21 cellular contexts compared by ENCODE assay signal in the genomic region with DNA sequence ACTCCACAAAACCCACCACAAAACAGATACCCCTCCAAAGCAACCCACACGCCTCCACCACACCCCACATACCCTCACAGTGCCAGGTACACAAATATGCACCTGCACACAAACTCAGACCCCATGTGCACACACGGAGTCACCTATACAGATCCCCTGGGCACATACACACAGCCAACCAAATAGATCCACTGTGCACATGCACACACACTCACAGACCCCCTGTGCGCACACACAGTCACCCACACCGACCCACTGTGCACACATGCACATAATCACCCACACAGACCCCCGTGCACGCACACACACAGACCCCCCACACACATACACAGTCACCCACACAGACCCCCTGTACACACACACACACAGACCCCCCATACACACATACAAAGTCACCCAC.
"Had no signal": no experiment of that assay in that cellular context is flagged by ENCODE, and none has a peak within 500 bp of the region (broad histone marks: within the 10 kb centered on the region; RNA-seq: fewer than 3 reads in every experiment).

No MANE protein-coding gene starts in this region.

- ATAC-seq: foreskin keratinocyte; gastroesophageal sphincter; left lung; lower lobe of right lung; naive thymus-derived CD4-positive, alpha-beta T cell had no signal

- H3K36me3 Mint-ChIP-seq: immature natural killer cell; naive thymus-derived CD4-positive, alpha-beta T cell had no signal

- H3K4me3 ChIP-seq: colonic mucosa, esophagus muscularis mucosa, gastroesophageal sphincter, heart left ventricle, hepatocyte, left lung, lower lobe of right lung had no signal

- FAIRE-seq: endothelial cell of umbilical vein, frontal cortex, keratinocyte had no signal

- H3K4me3 Mint-ChIP-seq: immature natural killer cell; naive thymus-derived CD4-positive, alpha-beta T cell had no signal

- H3K4me1 Mint-ChIP-seq: immature natural killer cell had no signal

- H3K27me3 ChIP-seq: colonic mucosa, esophagus muscularis mucosa, foreskin keratinocyte, heart left ventricle, hepatocyte had no signal

- H3K9me3 Mint-ChIP-seq: immature natural killer cell; naive thymus-derived CD4-positive, alpha-beta T cell had no signal

- H3K36me3 ChIP-seq: colonic mucosa, esophagus muscularis mucosa, gastroesophageal sphincter, heart left ventricle, left lung, lower lobe of right lung had no signal

- H3K27ac Mint-ChIP-seq: immature natural killer cell; naive thymus-derived CD4-positive, alpha-beta T cell had no signal

- DNase-seq: colonic mucosa; dermis blood vessel endothelial cell; dorsolateral prefrontal cortex; effector CD4-positive, alpha-beta T cell; effector memory CD4-positive, alpha-beta T cell; foreskin keratinocyte; heart left ventricle; hypothalamus; immature natural killer cell; left cardiac atrium; left lung; left ventricle myocardium superior; lower lobe of right lung; midbrain; naive thymus-derived CD4-positive, alpha-beta T cell had no signal
